In the genomic region with DNA sequence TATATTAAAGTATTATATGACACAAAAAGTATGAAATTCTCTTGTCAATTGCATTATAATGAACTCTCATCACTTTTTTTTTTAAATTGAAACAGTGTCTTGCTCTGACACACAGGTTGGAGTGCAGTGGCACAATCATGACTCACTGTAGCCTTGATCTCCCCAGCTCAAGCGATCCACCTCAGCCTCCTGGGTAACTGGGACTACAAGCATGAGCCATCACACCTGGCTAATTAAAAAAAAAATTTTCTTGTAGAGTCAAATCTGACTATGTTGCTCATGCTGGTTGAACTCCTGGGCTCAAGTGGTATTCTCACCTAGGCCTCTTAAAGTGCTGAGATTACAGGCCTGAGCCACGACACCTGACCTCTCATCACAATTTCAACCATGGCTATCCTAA, we compare ENCODE assay signal across 11 cellular contexts.
"Had no signal": no experiment of that assay in that cellular context is flagged by ENCODE, and none has a peak within 500 bp of the region (broad histone marks: within the 10 kb centered on the region; RNA-seq: fewer than 3 reads in every experiment).

No MANE protein-coding gene starts in this region.

- H3K27ac Mint-ChIP-seq: activated naive CD8-positive, alpha-beta T cell; natural killer cell; T-helper 17 cell had no signal

- H3K9me3 Mint-ChIP-seq: natural killer cell had no signal

- DNase-seq: brain microvascular endothelial cell; cerebellar nuclear complex; effector memory CD4-positive, alpha-beta T cell; head of caudate nucleus; kidney glomerular epithelial cell; mesendoderm; natural killer cell; stimulated activated naive CD4-positive, alpha-beta T cell; T-helper 17 cell; transverse colon had no signal

- H3K4me1 Mint-ChIP-seq: natural killer cell, T-helper 17 cell had no signal

- H3K27me3 Mint-ChIP-seq: activated naive CD8-positive, alpha-beta T cell had no signal

- ATAC-seq: natural killer cell, T-helper 17 cell had no signal

- H3K36me3 Mint-ChIP-seq: natural killer cell had no signal

- H3K4me3 Mint-ChIP-seq: activated naive CD8-positive, alpha-beta T cell; natural killer cell; T-helper 17 cell had no signal
